Comparison of ENCODE assay signal across 28 cellular contexts in genomic region chr4:58515206-58515605, GRCh38.
"Had no signal": no experiment of that assay in that cellular context is flagged by ENCODE, and none has a peak within 500 bp of the region (broad histone marks: within the 10 kb centered on the region; RNA-seq: fewer than 3 reads in every experiment).

No MANE protein-coding gene starts in this region.

- H3K4me1 Mint-ChIP-seq: activated naive CD8-positive, alpha-beta T cell treated with anti-CD3 and anti-CD28 coated beads, Interleukin-2, amount 10 ng/mL, durations not matched to agents 7 days and 5 days; central memory CD8-positive, alpha-beta T cell; natural killer cell had no signal

- H3K36me3 Mint-ChIP-seq: activated naive CD8-positive, alpha-beta T cell treated with anti-CD3 and anti-CD28 coated beads, Interleukin-2, amount 10 ng/mL, durations not matched to agents 7 days and 5 days; natural killer cell had no signal

- H3K4me3 Mint-ChIP-seq: activated naive CD4-positive, alpha-beta T cell treated with anti-CD3 and anti-CD28 coated beads for 36 hours; activated naive CD8-positive, alpha-beta T cell treated with anti-CD3 and anti-CD28 coated beads, Interleukin-2, amount 10 ng/mL, durations not matched to agents 7 days and 5 days; activated T-cell treated with anti-CD3 and anti-CD28 coated beads, Interleukin-2, amount 50 U/mL, for 72 hours; central memory CD8-positive, alpha-beta T cell; effector memory CD8-positive, alpha-beta T cell; natural killer cell had no signal

- ATAC-seq: activated T-cell treated with anti-CD3 and anti-CD28 coated beads, Interleukin-2, amount 50 U/mL, for 72 hours; effector memory CD8-positive, alpha-beta T cell; gastrocnemius medialis; natural killer cell; pancreas; psoas muscle; right lobe of liver had no signal

- H3K27ac ChIP-seq: breast epithelium, dorsolateral prefrontal cortex, esophagus muscularis mucosa, gastrocnemius medialis, left ventricle myocardium inferior, neutrophil, pancreas, psoas muscle, right lobe of liver, skin epidermis, stomach, suprapubic skin, tibial nerve had no signal

- H3K4me3 ChIP-seq: breast epithelium, dorsolateral prefrontal cortex, esophagus muscularis mucosa, gastrocnemius medialis, left ventricle myocardium inferior, pancreas, psoas muscle, right lobe of liver, skin epidermis, stomach, suprapubic skin, tibial nerve had no signal

- DNase-seq: activated CD4-positive, alpha-beta T cell treated with anti-CD3 and anti-CD28 coated beads for 4 hours; activated CD4-positive, alpha-beta T cell treated with anti-CD3 and anti-CD28 coated beads, Interleukin-2, amount 50 U/mL, for 48 hours; activated CD4-positive, CD25-positive, alpha-beta regulatory T cell; activated effector memory CD4-positive, alpha-beta T cell treated with Interleukin-2 at 50 U/mL for 16 hours; activated naive CD4-positive, alpha-beta T cell treated with anti-CD3 and anti-CD28 coated beads for 36 hours; activated naive CD8-positive, alpha-beta T cell treated with anti-CD3 and anti-CD28 coated beads, Interleukin-2, amount 10 ng/mL, durations not matched to agents 7 days and 5 days; activated T-cell treated with anti-CD3 and anti-CD28 coated beads, Interleukin-2, amount 50 U/mL, for 72 hours; amniotic stem cell; dorsolateral prefrontal cortex; effector memory CD8-positive, alpha-beta T cell; gastrocnemius medialis; hippocampal formation; left ventricle myocardium inferior; midbrain; natural killer cell; pancreas; psoas muscle; right lobe of liver; stimulated activated CD4-positive, alpha-beta T cell treated with anti-CD3 and anti-CD28 coated beads, Interleukin-1b, Interleukin-23, amount 100 ng/mL, for 48 hours; stomach; T1000 had no signal

- H3K36me3 ChIP-seq: breast epithelium, esophagus muscularis mucosa, gastrocnemius medialis, left ventricle myocardium inferior, neutrophil, pancreas, right lobe of liver, stomach, suprapubic skin, tibial nerve had no signal

- H3K9me3 ChIP-seq: breast epithelium, esophagus muscularis mucosa, gastrocnemius medialis, left ventricle myocardium inferior, neutrophil, pancreas, psoas muscle, right lobe of liver, stomach, suprapubic skin, tibial nerve had no signal

- H3K27ac Mint-ChIP-seq: activated naive CD4-positive, alpha-beta T cell treated with anti-CD3 and anti-CD28 coated beads for 36 hours; activated naive CD8-positive, alpha-beta T cell treated with anti-CD3 and anti-CD28 coated beads, Interleukin-2, amount 10 ng/mL, durations not matched to agents 7 days and 5 days; activated T-cell treated with anti-CD3 and anti-CD28 coated beads, Interleukin-2, amount 50 U/mL, for 72 hours; effector memory CD8-positive, alpha-beta T cell; natural killer cell had no signal

- H3K27me3 ChIP-seq: breast epithelium, dorsolateral prefrontal cortex, esophagus muscularis mucosa, gastrocnemius medialis, neutrophil, pancreas, right lobe of liver, stomach, suprapubic skin, tibial nerve had no signal

- H3K27me3 Mint-ChIP-seq: activated naive CD8-positive, alpha-beta T cell treated with anti-CD3 and anti-CD28 coated beads, Interleukin-2, amount 10 ng/mL, durations not matched to agents 7 days and 5 days; central memory CD8-positive, alpha-beta T cell; effector memory CD8-positive, alpha-beta T cell had no signal

- H3K4me1 ChIP-seq: breast epithelium, gastrocnemius medialis, left ventricle myocardium inferior, psoas muscle, right lobe of liver, suprapubic skin had no signal
